Comparison of ENCODE assay signal across 8 cellular contexts in the genomic region with DNA sequence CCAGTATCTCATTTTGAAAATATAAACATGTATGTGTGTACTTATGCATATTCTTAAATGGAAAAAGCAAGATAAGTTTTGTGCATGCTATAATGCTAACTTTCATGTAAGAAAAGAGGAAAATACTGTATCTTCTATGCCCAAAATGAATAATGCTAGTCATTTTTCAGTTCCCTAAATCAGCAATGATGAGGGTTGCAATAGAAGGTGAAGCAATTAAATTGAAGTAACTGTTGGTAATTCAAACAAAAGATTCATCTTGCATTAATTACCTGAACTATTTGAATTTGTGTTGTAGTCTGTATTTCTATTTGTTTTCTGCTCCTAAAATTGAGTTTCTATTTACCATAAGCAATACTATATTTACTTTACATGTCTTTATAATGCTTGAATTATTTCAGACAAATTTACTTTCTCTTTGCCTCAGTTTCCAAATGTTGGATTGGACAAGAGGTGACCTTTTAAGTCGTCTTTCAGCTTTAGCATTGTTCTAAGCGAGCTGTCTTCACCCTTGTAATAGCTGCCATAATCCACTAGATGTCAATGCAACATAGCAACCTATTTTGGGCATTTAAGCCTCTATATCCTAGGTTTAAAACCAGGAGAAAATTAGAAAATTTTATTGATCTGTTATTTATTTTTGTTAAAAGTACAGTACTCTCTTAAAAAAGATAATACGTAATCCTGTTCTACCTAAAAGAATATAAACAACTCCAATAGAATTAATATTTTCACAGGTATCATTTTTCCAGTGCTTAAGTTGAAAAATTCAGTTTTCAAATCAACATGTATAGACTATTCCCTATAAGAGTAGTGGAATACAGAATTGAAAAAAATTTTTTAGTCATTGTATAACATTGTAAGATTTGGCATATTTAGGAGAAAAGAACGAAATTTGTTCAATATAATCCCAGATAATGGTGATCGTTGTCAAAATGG. TPM values are rescaled to one million over a fixed set of nuclear protein-coding genes. Genes with fewer than 3 reads are reported as not detected.
A peak's percentile ranks its signal among the peaks of the same experiment; 100 is the strongest.
DNase-seq lines count a peak whose midpoint lies in the region; ATAC-seq and TF ChIP-seq lines count a peak whose summit lies in the region.

No MANE protein-coding gene starts in this region.

- CTCF ChIA-PET in CD8-positive, alpha-beta T cell (lab: Charles Lee): interaction anchor here (0.6 to 3.2 kb wide), 16 partner anchors 10 to 489 kb away, joined by 3 to 17 read pairs (median 4); no protein-coding TSS in a partner anchor

- H3K4me3 Mint-ChIP-seq in CD8-positive, alpha-beta T cell: no peak overlapping the region
- no peak overlapping the region for H3K4me3 Mint-ChIP-seq in stimulated activated effector memory CD8-positive, alpha-beta T cell treated with anti-CD3 and anti-CD28 coated beads, Interleukin-12 subunit alpha, Interleukin-12 subunit beta, amount 100 ng/mL, for 72 hours

- 25 to 32% (median 27%) methylated on average over 5 of the region's 5 CpGs for WGBS in adrenal gland, 4 donors

- no peak overlapping the region for H3K4me3 ChIP-seq in CD8-positive, alpha-beta T cell (ENCODE audit: low read depth, low read length)
- no peak overlapping the region for H3K4me3 ChIP-seq in adrenal gland
- H3K4me3 ChIP-seq in right atrium auricular region: no peak overlapping the region

- intact Hi-C loops in CD8-positive, alpha-beta T cell (cut with DNase I, micrococcal nuclease): loop anchor here (1.0 to 5.0 kb wide), 8 partner anchors 43 to 836 kb away; a partner anchor contains a TSS
- intact Hi-C loops in adrenal gland (cut with DNase I): loop anchor here in 1 of 2 donors (10.0 kb wide), 1 partner anchor 143 kb away; no protein-coding TSS in a partner anchor

- no peaks in the 10 kb centered on the region for H3K36me3 ChIP-seq in CD8-positive, alpha-beta T cell (ENCODE audit: insufficient read depth, low read length)
- no peaks in the 10 kb centered on the region for H3K36me3 ChIP-seq in adrenal gland (replicated peaks in 1 of 2)
- no peaks in the 10 kb centered on the region for H3K36me3 ChIP-seq in right atrium auricular region

- H3K9me3 ChIP-seq in CD8-positive, alpha-beta T cell (ENCODE audit: low read length): no peaks in the 10 kb centered on the region
- H3K9me3 ChIP-seq in adrenal gland (replicated peaks in 1 of 3) (no peaks in the 10 kb centered on the region), right atrium auricular region (no peaks in the 10 kb centered on the region)

- H3K9me3 Mint-ChIP-seq in CD8-positive, alpha-beta T cell: no peaks in the 10 kb centered on the region
- no peaks in the 10 kb centered on the region for H3K9me3 Mint-ChIP-seq in stimulated activated effector memory CD8-positive, alpha-beta T cell treated with anti-CD3 and anti-CD28 coated beads, Interleukin-12 subunit alpha, Interleukin-12 subunit beta, amount 100 ng/mL, for 72 hours

- H3K36me3 Mint-ChIP-seq in CD8-positive, alpha-beta T cell: no peaks in the 10 kb centered on the region
- H3K36me3 Mint-ChIP-seq in stimulated activated effector memory CD8-positive, alpha-beta T cell treated with anti-CD3 and anti-CD28 coated beads, Interleukin-12 subunit alpha, Interleukin-12 subunit beta, amount 100 ng/mL, for 72 hours: no peaks in the 10 kb centered on the region

- H3K4me1 ChIP-seq in CD8-positive, alpha-beta T cell (ENCODE audit: insufficient read depth, low read length): no peaks in the 10 kb centered on the region
- H3K4me1 ChIP-seq in adrenal gland (replicated peaks in 1 of 2) (no peaks in the 10 kb centered on the region), right atrium auricular region (no peaks in the 10 kb centered on the region)

- H3K27me3 Mint-ChIP-seq in CD8-positive, alpha-beta T cell (ENCODE audit: low read depth): peaks cover 2% of the 10 kb centered on the region

- H3K27ac Mint-ChIP-seq in CD8-positive, alpha-beta T cell: no peak overlapping the region
- H3K27ac Mint-ChIP-seq in stimulated activated effector memory CD8-positive, alpha-beta T cell treated with anti-CD3 and anti-CD28 coated beads, Interleukin-12 subunit alpha, Interleukin-12 subunit beta, amount 100 ng/mL, for 72 hours: no peak overlapping the region

- peak; percentile 69 for ATAC-seq in CD8-positive, alpha-beta T cell
- ATAC-seq in GM21423 (IDR thresholded peaks at IDR 0.05; ENCODE audit: unreplicated experiment): peak; percentile 51
- peak; percentile 61 for ATAC-seq in stimulated activated effector memory CD8-positive, alpha-beta T cell treated with anti-CD3 and anti-CD28 coated beads, Interleukin-12 subunit alpha, Interleukin-12 subunit beta, amount 100 ng/mL, for 72 hours

- H3K27me3 ChIP-seq in CD8-positive, alpha-beta T cell (ENCODE audit: insufficient read depth, low read length): no peaks in the 10 kb centered on the region
- H3K27me3 ChIP-seq in adrenal gland (no peaks in the 10 kb centered on the region), right atrium auricular region (no peaks in the 10 kb centered on the region)

- H3K27ac ChIP-seq in CD8-positive, alpha-beta T cell (ENCODE audit: low read depth, low read length): no peak overlapping the region
- H3K27ac ChIP-seq in adrenal gland (no peak overlapping the region), right atrium auricular region (no peak overlapping the region)

- no peak for DNase-seq in CD8-positive, alpha-beta T cell
- peak; percentile 76 for DNase-seq in NCI-H1694 treated with DMSO at 0.1 percent for 48 hours (lab: John Stamatoyannopoulos, UW)
- no peak for DNase-seq in adrenal gland
- DNase-seq in right atrium auricular region (ENCODE audit: low spot score): no peak
- no peak for DNase-seq in stimulated activated effector memory CD8-positive, alpha-beta T cell treated with anti-CD3 and anti-CD28 coated beads, Interleukin-12 subunit alpha, Interleukin-12 subunit beta, amount 100 ng/mL, for 72 hours (ENCODE audit: low spot score in 2 of 2)
- no peak for DNase-seq in activated effector memory CD4-positive, alpha-beta T cell treated with anti-CD3 and anti-CD28 coated beads, Interleukin-2, amount 50 U/mL, for 16 hours
- DNase-seq in NCI-H187 treated with DMSO at 0.1 percent for 48 hours (lab: John Stamatoyannopoulos, UW): no peak

- H3K4me1 Mint-ChIP-seq in CD8-positive, alpha-beta T cell (ENCODE audit: low read depth): peaks cover 17% of the 10 kb centered on the region
- peaks cover 16% of the 10 kb centered on the region for H3K4me1 Mint-ChIP-seq in stimulated activated effector memory CD8-positive, alpha-beta T cell treated with anti-CD3 and anti-CD28 coated beads, Interleukin-12 subunit alpha, Interleukin-12 subunit beta, amount 100 ng/mL, for 72 hours

- POLR2A ChIA-PET in CD8-positive, alpha-beta T cell (lab: Charles Lee): no interaction called here

- TF ChIP-seq CTCF in CD8-positive, alpha-beta T cell (IDR thresholded peaks at IDR 0.05): peak; percentile 95
- TF ChIP-seq CTCF in adrenal gland (IDR thresholded peaks at IDR 0.05) (peak; percentile 74 to 92 (median 86)), right atrium auricular region (IDR thresholded peaks at IDR 0.05) (peak; percentile 81 to 93)

- TF ChIP-seq POLR2A in adrenal gland (IDR thresholded peaks at IDR 0.05): no peak

RNA-seq across cellular contexts. Expression of a gene that starts 52.3 kb away (rescaled TPM):
- total RNA-seq in CD8-positive, alpha-beta T cell: 100 to 1,000 TPM; 106 to 117 TPM
- total RNA-seq in adrenal gland (100 to 1,000 TPM in 1 of 8 donors, 10 to 100 TPM in 7; 55.5 to 104 (median 73.3) TPM), right atrium auricular region (100 to 1,000 TPM; 111 to 143 TPM)
- 100 to 1,000 TPM in 1 of 3 donors, 10 to 100 TPM in 2; 61.5 to 110 (median 65.0) TPM for polyA plus RNA-seq in adrenal gland
